29 cellular contexts compared by ENCODE assay signal in genomic region chr20:20856956-20857355, GRCh38.
"Had no signal": no experiment of that assay in that cellular context is flagged by ENCODE, and none has a peak within 500 bp of the region (broad histone marks: within the 10 kb centered on the region; RNA-seq: fewer than 3 reads in every experiment).

No MANE protein-coding gene starts in this region.

- H3K4me3 ChIP-seq: coronary artery, esophagus muscularis mucosa, gastroesophageal sphincter had no signal

- H3K4me1 Mint-ChIP-seq: activated CD4-positive, alpha-beta T cell treated with anti-CD3 and anti-CD28 coated beads, Interleukin-2, amount 10 ng/mL, durations not matched to agents 7 days and 5 days; activated T-helper 17 cell treated with anti-CD3 and anti-CD28 coated beads, Interleukin-2, amount 50 U/mL, for 72 hours; central memory CD8-positive, alpha-beta T cell had no signal

- H3K9me3 ChIP-seq: esophagus muscularis mucosa, gastroesophageal sphincter had no signal

- H3K27ac ChIP-seq: brain microvascular endothelial cell, coronary artery, esophagus muscularis mucosa, foreskin keratinocyte, gastroesophageal sphincter, VCaP had no signal

- H3K36me3 Mint-ChIP-seq: activated naive CD8-positive, alpha-beta T cell had no signal

- H3K4me1 ChIP-seq: esophagus muscularis mucosa, foreskin keratinocyte had no signal

- H3K27ac Mint-ChIP-seq: activated CD4-positive, alpha-beta T cell treated with anti-CD3 and anti-CD28 coated beads, Interleukin-2, amount 10 ng/mL, durations not matched to agents 7 days and 5 days; activated CD8-positive, alpha-beta T cell treated with anti-CD3 and anti-CD28 coated beads for 36 hours; activated naive CD8-positive, alpha-beta T cell; activated T-helper 17 cell treated with anti-CD3 and anti-CD28 coated beads, Interleukin-2, amount 50 U/mL, for 72 hours; dendritic cell treated with granulocyte-macrophage colony-stimulating factor and Interleukin-4, amounts not matched to agents 40 ng/mL and 50 ng/mL, for 4 days; effector memory CD8-positive, alpha-beta T cell; WTC11 had no signal

- H3K36me3 ChIP-seq: brain microvascular endothelial cell, esophagus muscularis mucosa, gastroesophageal sphincter had no signal

- ATAC-seq: activated CD8-positive, alpha-beta T cell treated with anti-CD3 and anti-CD28 coated beads for 36 hours; activated T-cell treated with anti-CD3 and anti-CD28 coated beads, Interleukin-2, amount 50 U/mL, for 4 hours; activated T-helper 17 cell treated with anti-CD3 and anti-CD28 coated beads, Interleukin-2, amount 50 U/mL, for 72 hours; effector memory CD8-positive, alpha-beta T cell; foreskin keratinocyte; gastroesophageal sphincter; WTC11 had no signal

- H3K27me3 ChIP-seq: brain microvascular endothelial cell, foreskin keratinocyte had no signal

- H3K4me3 Mint-ChIP-seq: activated CD4-positive, alpha-beta T cell treated with anti-CD3 and anti-CD28 coated beads, Interleukin-2, amount 10 ng/mL, durations not matched to agents 7 days and 5 days; activated CD8-positive, alpha-beta T cell treated with anti-CD3 and anti-CD28 coated beads for 36 hours; activated naive CD8-positive, alpha-beta T cell; activated T-cell treated with anti-CD3 and anti-CD28 coated beads, Interleukin-2, amount 50 U/mL, for 4 hours; activated T-helper 17 cell treated with anti-CD3 and anti-CD28 coated beads, Interleukin-2, amount 50 U/mL, for 72 hours; central memory CD8-positive, alpha-beta T cell; dendritic cell treated with granulocyte-macrophage colony-stimulating factor and Interleukin-4, amounts not matched to agents 40 ng/mL and 50 ng/mL, for 4 days; effector memory CD8-positive, alpha-beta T cell; WTC11 had no signal

- H3K9me3 Mint-ChIP-seq: activated CD4-positive, alpha-beta T cell treated with anti-CD3 and anti-CD28 coated beads, Interleukin-2, amount 10 ng/mL, durations not matched to agents 7 days and 5 days; activated CD8-positive, alpha-beta T cell treated with anti-CD3 and anti-CD28 coated beads for 36 hours; activated T-cell treated with anti-CD3 and anti-CD28 coated beads, Interleukin-2, amount 50 U/mL, for 4 hours; activated T-helper 17 cell treated with anti-CD3 and anti-CD28 coated beads, Interleukin-2, amount 50 U/mL, for 72 hours; central memory CD8-positive, alpha-beta T cell; dendritic cell treated with granulocyte-macrophage colony-stimulating factor and Interleukin-4, amounts not matched to agents 40 ng/mL and 50 ng/mL, for 4 days; effector memory CD8-positive, alpha-beta T cell had no signal

- DNase-seq: activated CD4-positive, alpha-beta T cell treated with anti-CD3 and anti-CD28 coated beads for 1 hour; activated CD4-positive, alpha-beta T cell treated with anti-CD3 and anti-CD28 coated beads for 4 hours; activated CD4-positive, alpha-beta T cell treated with anti-CD3 and anti-CD28 coated beads, Interleukin-2, amount 10 ng/mL, durations not matched to agents 7 days and 5 days; activated CD4-positive, alpha-beta T cell treated with anti-CD3 and anti-CD28 coated beads, Interleukin-2, amount 50 U/mL, for 4 hours; activated CD8-positive, alpha-beta memory T cell treated with anti-CD3 and anti-CD28 coated beads for 24 hours; activated CD8-positive, alpha-beta T cell treated with anti-CD3 and anti-CD28 coated beads for 36 hours; activated effector memory CD4-positive, alpha-beta T cell treated with Interleukin-2 at 50 U/mL for 16 hours; activated gamma-delta T cell treated with Interleukin-2 at 50 U/mL for 16 hours; activated naive CD4-positive, alpha-beta T cell treated with anti-CD3 and anti-CD28 coated beads, Interleukin-2, amount 50 U/mL, for 16 hours; activated naive CD4-positive, alpha-beta T cell treated with Interleukin-2 at 50 U/mL for 16 hours; activated T-cell treated with anti-CD3 and anti-CD28 coated beads, Interleukin-2, amount 50 U/mL, for 4 hours; amniotic stem cell; anterior cingulate cortex; brain microvascular endothelial cell; effector CD4-positive, alpha-beta T cell; effector memory CD8-positive, alpha-beta T cell; erythroblast; foreskin keratinocyte; hippocampal formation; T-helper 2 cell had no signal
